16 cellular contexts compared by ENCODE assay signal in the genomic region with DNA sequence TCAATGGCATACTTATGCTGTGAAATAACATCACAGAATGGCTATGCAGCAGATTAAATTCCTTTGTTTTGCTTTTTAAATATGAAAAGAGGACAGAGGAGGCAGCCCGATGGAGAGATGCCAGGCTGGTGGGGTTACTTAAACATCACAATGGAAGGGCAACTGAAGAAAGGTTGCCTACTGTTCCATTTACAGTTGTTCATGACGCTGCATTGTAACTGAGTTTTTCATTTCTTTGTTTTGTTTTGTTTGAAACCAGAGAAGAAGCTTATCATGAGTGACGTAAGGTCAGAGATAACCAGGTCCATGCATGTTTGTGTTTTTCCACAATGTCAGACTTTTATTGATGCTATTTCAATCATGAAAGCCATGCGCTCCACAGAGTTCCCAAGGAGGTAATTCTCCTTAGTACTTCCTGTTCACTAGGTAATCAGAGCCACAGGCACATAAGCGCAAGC.
A peak's percentile ranks its signal among the peaks of the same experiment; 100 is the strongest.
DNase-seq lines count a peak whose midpoint lies in the region; ATAC-seq and TF ChIP-seq lines count a peak whose summit lies in the region.
"Had no signal": no experiment of that assay in that cellular context is flagged by ENCODE, and none has a peak within 500 bp of the region (broad histone marks: within the 10 kb centered on the region; RNA-seq: fewer than 3 reads in every experiment).

No MANE protein-coding gene starts in this region.

- H3K79me2 ChIP-seq in trophoblast cell (ENCODE audit: control insufficient read depth, insufficient read depth, low read length, poor library complexity) = no peaks in the 10 kb centered on the region
- H3K79me2 ChIP-seq in mesendoderm (ENCODE audit: control insufficient read depth, insufficient read depth, low read length) = no peaks in the 10 kb centered on the region

- H4K8ac ChIP-seq in trophoblast cell (ENCODE audit: low read depth, low read length) = no peak overlapping the region
- no peak overlapping the region for H4K8ac ChIP-seq in mesendoderm (ENCODE audit: low read depth, low read length)

- H2BK15ac ChIP-seq in mesendoderm (replicated peaks; ENCODE audit: low read depth) = no peak overlapping the region

- H3K36me3 Mint-ChIP-seq in activated CD4-positive, alpha-beta memory T cell treated with anti-CD3 and anti-CD28 coated beads, Interleukin-2, amount 10 ng/mL, durations not matched to agents 7 days and 5 days (ENCODE audit: low read depth) = no peaks in the 10 kb centered on the region
- H3K36me3 Mint-ChIP-seq: CD8-positive, alpha-beta T cell; IgD-negative memory B cell had no signal

- no peak overlapping the region for H4K91ac ChIP-seq in trophoblast cell (ENCODE audit: low read depth, low read length)

- H3K27me3 ChIP-seq in trophoblast cell (ENCODE audit: insufficient read depth, low read length) (no peaks in the 10 kb centered on the region), mesendoderm (ENCODE audit: insufficient read depth, low read length, poor library complexity) (no peaks in the 10 kb centered on the region)

- H2BK12ac ChIP-seq in trophoblast cell (ENCODE audit: low read length) = no peak overlapping the region

- no peak for ATAC-seq in HG02763 (IDR thresholded peaks at IDR 0.05; ENCODE audit: unreplicated experiment)
- ATAC-seq: CD8-positive, alpha-beta T cell had no signal

- H4K12ac ChIP-seq in trophoblast cell (ENCODE audit: low read depth, low read length) = no peak overlapping the region

- H3K23ac ChIP-seq in trophoblast cell (ENCODE audit: low read length) (no peak overlapping the region), mesendoderm (ENCODE audit: low read length) (no peak overlapping the region)

- DNase-seq in HEK293T (ENCODE audit: extremely low spot score) = peak; percentile 22
- peak; percentile 20 for DNase-seq in amniotic epithelial cell (ENCODE audit: low read depth)
- peak; percentile 65 for DNase-seq in iPS DF 19.7 (ENCODE audit: low read depth, low spot score)
- DNase-seq in trophoblast cell = peak; percentile 33 to 83
- no peak for DNase-seq in NCI-H1417 (lab: John Stamatoyannopoulos, UW)
- no peak for DNase-seq in mesendoderm
- DNase-seq in activated CD4-positive, alpha-beta memory T cell treated with anti-CD3 and anti-CD28 coated beads, Interleukin-2, amount 10 ng/mL, durations not matched to agents 7 days and 5 days = no peak
- DNase-seq: CD8-positive, alpha-beta T cell; GM23248; NCI-H1417 treated with DMSO at 0.1 percent for 48 hours; NCI-H2081 treated with DMSO at 0.1 percent for 48 hours; NCI-H345; NCI-H69; NK-92 treated with Interleukin-12 subunit alpha and Interleukin-12 subunit beta, amount 100 ng/mL, for 24 hours had no signal

- no peak overlapping the region for H3K27ac ChIP-seq in trophoblast cell (ENCODE audit: low read depth, low read length)
- H3K27ac ChIP-seq in mesendoderm (ENCODE audit: low read depth, low read length) = no peak overlapping the region
- H3K27ac ChIP-seq: GM23248 had no signal

- CTCF ChIA-PET in HEK293T (lab: Yijun Ruan, JAX) = no interaction called here
- CTCF ChIA-PET in activated CD4-positive, alpha-beta memory T cell treated with anti-CD3 and anti-CD28 coated beads, Interleukin-2, amount 10 ng/mL, durations not matched to agents 7 days and 5 days (lab: Charles Lee) = no interaction called here

- peaks cover 7% of the 10 kb centered on the region for H3K9me3 ChIP-seq in trophoblast cell (ENCODE audit: insufficient read depth, low read depth, low read length)

- no peaks in the 10 kb centered on the region for H3K36me3 ChIP-seq in trophoblast cell (ENCODE audit: control insufficient read depth in 1 of 2, insufficient read depth in 2 of 2, low read length in 2 of 2)
- H3K36me3 ChIP-seq in mesendoderm (ENCODE audit: control insufficient read depth, insufficient read depth, low read length) = no peaks in the 10 kb centered on the region

- H3K56ac ChIP-seq in mesendoderm (ENCODE audit: low read length) = no peak overlapping the region

- H2AK5ac ChIP-seq in trophoblast cell (ENCODE audit: low read length) (no peak overlapping the region), mesendoderm (ENCODE audit: low read length) (no peak overlapping the region)

- H3K4me2 ChIP-seq in trophoblast cell (ENCODE audit: low read length) (no peak overlapping the region), mesendoderm (ENCODE audit: low read length) (no peak overlapping the region)

- WGBS in trophoblast cell (ENCODE audit: extremely low coverage, insufficient coverage, insufficient read length) = no CpG with 5 or more reads among the region's 5 CpGs
- WGBS in mesendoderm (ENCODE audit: extremely low coverage, insufficient coverage, low lambda C conversion rate) = no CpG with 5 or more reads among the region's 5 CpGs

- H2AFZ ChIP-seq in trophoblast cell (ENCODE audit: insufficient read depth, low read length, poor library complexity) = no peak overlapping the region
- H2AFZ ChIP-seq: GM23248 had no signal

- no peaks in the 10 kb centered on the region for H3K4me1 ChIP-seq in trophoblast cell (ENCODE audit: control insufficient read depth in 1 of 2, insufficient read depth in 2 of 2, low read length in 2 of 2)
- H3K4me1 ChIP-seq in mesendoderm (ENCODE audit: control insufficient read depth, low read depth, low read length) = no peaks in the 10 kb centered on the region

- H2BK120ac ChIP-seq in trophoblast cell (ENCODE audit: insufficient read depth, low read length, poor library complexity) (no peak overlapping the region), mesendoderm (ENCODE audit: low read depth, low read length) (no peak overlapping the region)

- H3K9ac ChIP-seq in trophoblast cell (ENCODE audit: low read length) = no peak overlapping the region
- no peak overlapping the region for H3K9ac ChIP-seq in mesendoderm (ENCODE audit: low read length)
- H3K9ac ChIP-seq: GM23248 had no signal

- no peak overlapping the region for H3K4me3 ChIP-seq in trophoblast cell (ENCODE audit: low read depth, low read length)
- H3K4me3 ChIP-seq in mesendoderm (ENCODE audit: low read length) = no peak overlapping the region
- H3K4me3 ChIP-seq: GM23248 had no signal

- no peaks in the 10 kb centered on the region for H3K4me1 Mint-ChIP-seq in activated CD4-positive, alpha-beta memory T cell treated with anti-CD3 and anti-CD28 coated beads, Interleukin-2, amount 10 ng/mL, durations not matched to agents 7 days and 5 days

- POLR2A ChIA-PET in HEK293T (lab: Yijun Ruan, JAX) = no interaction called here
- POLR2A ChIA-PET in activated CD4-positive, alpha-beta memory T cell treated with anti-CD3 and anti-CD28 coated beads, Interleukin-2, amount 10 ng/mL, durations not matched to agents 7 days and 5 days (lab: Charles Lee) = no interaction called here

- H3K4me3 Mint-ChIP-seq in activated CD4-positive, alpha-beta memory T cell treated with anti-CD3 and anti-CD28 coated beads, Interleukin-2, amount 10 ng/mL, durations not matched to agents 7 days and 5 days = no peak overlapping the region
- H3K4me3 Mint-ChIP-seq: CD8-positive, alpha-beta T cell; IgD-negative memory B cell had no signal

- H3K27me3 Mint-ChIP-seq in activated CD4-positive, alpha-beta memory T cell treated with anti-CD3 and anti-CD28 coated beads, Interleukin-2, amount 10 ng/mL, durations not matched to agents 7 days and 5 days = peaks cover 4% of the 10 kb centered on the region
- H3K27me3 Mint-ChIP-seq: IgD-negative memory B cell had no signal

- H3K79me1 ChIP-seq in trophoblast cell (ENCODE audit: low read length) (no peaks in the 10 kb centered on the region), mesendoderm (ENCODE audit: low read length) (no peaks in the 10 kb centered on the region)

- H3K14ac ChIP-seq in trophoblast cell (ENCODE audit: low read length) = no peak overlapping the region

- H2BK5ac ChIP-seq in trophoblast cell (ENCODE audit: low read depth, low read length, poor library complexity) = no peak overlapping the region
- no peak overlapping the region for H2BK5ac ChIP-seq in mesendoderm (ENCODE audit: low read length)

- H4K5ac ChIP-seq in mesendoderm (ENCODE audit: low read length) = no peak overlapping the region

- H3K9me3 Mint-ChIP-seq in activated CD4-positive, alpha-beta memory T cell treated with anti-CD3 and anti-CD28 coated beads, Interleukin-2, amount 10 ng/mL, durations not matched to agents 7 days and 5 days = peaks cover 4% of the 10 kb centered on the region

- H3K18ac ChIP-seq in trophoblast cell (ENCODE audit: low read length) (no peak overlapping the region), mesendoderm (ENCODE audit: low read length) (no peak overlapping the region)

- H3K4ac ChIP-seq in trophoblast cell (ENCODE audit: low read depth, low read length) = no peak overlapping the region
- H3K4ac ChIP-seq in mesendoderm (ENCODE audit: low read depth, low read length) = no peak overlapping the region

- no peak overlapping the region for H3K27ac Mint-ChIP-seq in activated CD4-positive, alpha-beta memory T cell treated with anti-CD3 and anti-CD28 coated beads, Interleukin-2, amount 10 ng/mL, durations not matched to agents 7 days and 5 days
- H3K27ac Mint-ChIP-seq: CD8-positive, alpha-beta T cell; IgD-negative memory B cell had no signal

TF ChIP-seq in HEK293T, 16 proteins besides CTCF, POLR2A, EP300 and RAD21:
- TF ChIP-seq LEF1 (IDR thresholded peaks at IDR 0.05; ENCODE audit: borderline replicate concordance) (no peak), CTBP1 (IDR thresholded peaks at IDR 0.05; ENCODE audit: borderline replicate concordance) (peak; percentile 40; the same call in 1 of the 2 replicates), SP1 (IDR thresholded peaks at IDR 0.05) (no peak), ARNT (IDR thresholded peaks at IDR 0.05) (no peak), PKNOX1 (IDR thresholded peaks at IDR 0.05) (peak; percentile 66)
TF ChIP-seq in HEK293T: peak in this region for 2.

Comparison
In these comparisons a context has a peak if more than half of its experiments do, and no peak if none do; other contexts are left out.
1. DNase-seq: peak in HEK293T (single experiment), amniotic epithelial cell (single experiment), iPS DF 19.7 (single experiment) and trophoblast cell (2 of 2); none in NCI-H1417 (0 of 3), mesendoderm (single experiment) and activated CD4-positive, alpha-beta memory T cell treated with anti-CD3 and anti-CD28 coated beads, Interleukin-2, amount 10 ng/mL, durations not matched to agents 7 days and 5 days (single experiment).